8 cellular contexts compared by ENCODE assay signal in the genomic region with DNA sequence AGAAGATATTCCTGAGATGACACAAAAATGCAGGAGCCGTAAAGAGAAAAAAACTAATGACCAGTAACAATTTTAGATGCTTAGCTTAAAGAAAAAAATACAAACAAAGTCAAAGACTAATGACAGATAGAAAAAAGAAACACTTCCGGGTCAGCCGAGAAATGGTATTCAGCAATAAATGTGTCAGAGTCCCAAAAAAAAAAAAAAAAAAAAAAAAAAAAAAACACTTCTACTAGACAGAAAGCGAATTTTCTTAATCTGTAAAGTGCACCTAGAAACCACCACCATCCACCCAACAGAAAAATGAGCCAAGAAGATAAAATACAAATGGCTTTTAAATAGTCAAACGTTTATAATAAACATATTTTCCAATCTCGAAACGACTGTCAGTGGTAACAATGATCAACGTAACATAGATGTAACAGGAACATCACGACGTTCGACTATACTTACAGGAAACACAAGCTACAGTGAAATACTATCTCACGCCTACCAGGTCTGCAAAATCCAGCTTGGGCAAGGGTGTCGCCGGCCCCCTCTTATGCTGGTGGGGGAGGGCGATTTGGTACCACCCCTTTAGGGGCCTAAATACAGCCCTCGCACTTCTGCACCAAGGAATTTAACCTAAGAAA. TPM values are rescaled to one million over a fixed set of nuclear protein-coding genes. Genes with fewer than 3 reads are reported as not detected.
DNase-seq lines count a peak whose midpoint lies in the region; ATAC-seq, FAIRE-seq and TF ChIP-seq lines count a peak whose summit lies in the region.

No MANE protein-coding gene starts in this region.

- BruUV-seq in PC-9 (replicated peaks; lab: Mats Ljungman, UMichigan): no TSS peak

- H3K4me2 ChIP-seq in PC-9: peak overlapping the region; percentile 97

- FAIRE-seq in GM12891 (lab: Jason Lieb, UNC): peak; percentile 69

- peaks cover 4% of the 10 kb centered on the region; the same call in 1 of the 2 replicates for H3F3A ChIP-seq in PC-9 (ENCODE audit: insufficient read depth, low read depth)

- H3K27me3 ChIP-seq in PC-9 (ENCODE audit: insufficient read depth, low read depth): no peaks in the 10 kb centered on the region

- H3K36me3 Mint-ChIP-seq in natural killer cell treated with Interleukin-12 subunit alpha and Interleukin-12 subunit beta and Interleukin-15 and Interleukin-18, amount 100 ng/mL, for 72 hours: no peaks in the 10 kb centered on the region

- H3K4me1 Mint-ChIP-seq in natural killer cell treated with Interleukin-12 subunit alpha and Interleukin-12 subunit beta and Interleukin-15 and Interleukin-18, amount 100 ng/mL, for 72 hours (ENCODE audit: low read depth in 2 of 2): peaks cover 27 to 29% of the 10 kb centered on the region in 2 donors

- intact Hi-C loops in PC-9 (cut with micrococcal nuclease; ENCODE audit: unreplicated experiment): no loop called here

- H3K4me1 ChIP-seq in PC-9 (replicated peaks; ENCODE audit: insufficient read depth): peaks cover 9% of the 10 kb centered on the region

- peak overlapping the region; percentile 74 to 94 for H3K27ac Mint-ChIP-seq in natural killer cell treated with Interleukin-12 subunit alpha and Interleukin-12 subunit beta and Interleukin-15 and Interleukin-18, amount 100 ng/mL, for 72 hours

- POLR2A ChIA-PET in PC-9 (lab: Charles Lee; ENCODE audit: unreplicated experiment): interaction anchor here (0.5 to 0.7 kb wide), 5 partner anchors 11 to 422 kb away, joined by 3 to 9 read pairs (median 6); no protein-coding TSS in a partner anchor

- H3K36me3 ChIP-seq in PC-9 (ENCODE audit: low read depth): no peaks in the 10 kb centered on the region

- TF ChIP-seq POLR2A in GM12891 (IDR thresholded peaks at IDR 0.05; ENCODE audit: low read depth, low read length): no peak

- H3K4me3 ChIP-seq in PC-9: peak overlapping the region; percentile 77

- H3K79me2 ChIP-seq in PC-9 (ENCODE audit: low read depth): peaks cover 38% of the 10 kb centered on the region

- CTCF ChIA-PET in PC-9 (lab: Charles Lee): no interaction called here

- H3K4me3 Mint-ChIP-seq in natural killer cell treated with Interleukin-12 subunit alpha and Interleukin-12 subunit beta and Interleukin-15 and Interleukin-18, amount 100 ng/mL, for 72 hours: peak overlapping the region; percentile 95

- ATAC-seq in natural killer cell treated with Interleukin-12 subunit alpha and Interleukin-12 subunit beta and Interleukin-15 and Interleukin-18, amount 100 ng/mL, for 72 hours: peak in 1 of 2 donors; percentile 22
- ATAC-seq in HG03565 (IDR thresholded peaks at IDR 0.05; ENCODE audit: unreplicated experiment) (no peak), GM21515 (IDR thresholded peaks at IDR 0.05; ENCODE audit: unreplicated experiment) (no peak)

- H3K9me3 Mint-ChIP-seq in natural killer cell treated with Interleukin-12 subunit alpha and Interleukin-12 subunit beta and Interleukin-15 and Interleukin-18, amount 100 ng/mL, for 72 hours: no peaks in the 10 kb centered on the region

- no peak for DNase-seq in GM12891 (ENCODE audit: insufficient read length, low spot score)
- DNase-seq in PC-9: no peak
- DNase-seq in effector CD4-positive, alpha-beta T cell: peak; percentile 43
- no peak for DNase-seq in natural killer cell treated with Interleukin-12 subunit alpha and Interleukin-12 subunit beta and Interleukin-15 and Interleukin-18, amount 100 ng/mL, for 72 hours (ENCODE audit: low spot score)
- no peak for DNase-seq in NCI-H2107 (lab: John Stamatoyannopoulos, UW)
- DNase-seq in GM19240 (ENCODE audit: insufficient read length, low spot score): no peak

- H3K9me2 ChIP-seq in PC-9 (ENCODE audit: insufficient read depth): no peaks in the 10 kb centered on the region

- H3K9me3 ChIP-seq in PC-9 (ENCODE audit: insufficient read depth, low read depth): no peaks in the 10 kb centered on the region

- TF ChIP-seq CTCF in PC-9 (conservative IDR thresholded peaks at IDR 0.05): no peak

- H3K27ac ChIP-seq in PC-9: 0 out of 2 replicates have a peak overlapping the region, but pooled peaks have one; percentile 23

- no peaks in the 10 kb centered on the region for H3K27me3 Mint-ChIP-seq in natural killer cell treated with Interleukin-12 subunit alpha and Interleukin-12 subunit beta and Interleukin-15 and Interleukin-18, amount 100 ng/mL, for 72 hours

- no peaks in the 10 kb centered on the region for H4K20me1 ChIP-seq in PC-9 (ENCODE audit: insufficient read depth)

- no peak overlapping the region for H2AFZ ChIP-seq in PC-9

TF ChIP-seq in GM12891, 5 proteins besides CTCF, POLR2A, EP300 and RAD21:
- TF ChIP-seq POLR2AphosphoS5 (IDR thresholded peaks at IDR 0.05; ENCODE audit: low read depth, low read length) (no peak), PAX5 (IDR thresholded peaks at IDR 0.05; ENCODE audit: insufficient read depth, low read length, severe bottlenecking) (no peak), SPI1 (IDR thresholded peaks at IDR 0.05; ENCODE audit: low read depth, low read length) (no peak), POU2F2 (IDR thresholded peaks at IDR 0.05; ENCODE audit: low read depth, low read length) (no peak), TAF1 (IDR thresholded peaks at IDR 0.05; ENCODE audit: low read depth, low read length) (no peak)

RNA-seq across cellular contexts. Expression of a gene that starts 10.6 kb away (rescaled TPM):
- polyA plus RNA-seq in GM12891 (2012; ENCODE audit: low read depth, missing spikeins): 35.6 TPM
- total RNA-seq in PC-9 (2021): 33.0 and 35.9 TPM in 2 replicates
- total RNA-seq in natural killer cell treated with Interleukin-12 subunit alpha and Interleukin-12 subunit beta and Interleukin-15 and Interleukin-18, amount 100 ng/mL, for 72 hours: 100 to 1,000 TPM; 127 to 132 TPM

RNA-seq across cellular contexts. Expression of a gene that starts 11.3 kb away (rescaled TPM):
- polyA plus RNA-seq in GM12891 (2012; ENCODE audit: low read depth, missing spikeins): 9.1 TPM
- 26.7 and 41.2 TPM in 2 replicates for total RNA-seq in PC-9 (2021)
- total RNA-seq in natural killer cell treated with Interleukin-12 subunit alpha and Interleukin-12 subunit beta and Interleukin-15 and Interleukin-18, amount 100 ng/mL, for 72 hours: 10 to 100 TPM; 18.0 to 49.8 TPM

RNA-seq across cellular contexts. Expression of a gene that starts 26.4 kb away (rescaled TPM):
- polyA plus RNA-seq in GM12891 (2012; ENCODE audit: low read depth, missing spikeins): 19.7 TPM
- 25.6 and 25.8 TPM in 2 replicates for total RNA-seq in PC-9 (2021)
- total RNA-seq in natural killer cell treated with Interleukin-12 subunit alpha and Interleukin-12 subunit beta and Interleukin-15 and Interleukin-18, amount 100 ng/mL, for 72 hours: 100 to 1,000 TPM in 1 of 2 donors, 10 to 100 TPM in 1; 69.1 to 103 TPM

RNA-seq across cellular contexts. Expression of a gene that starts 30.5 kb away (rescaled TPM):
- polyA plus RNA-seq in GM12891 (2012; ENCODE audit: low read depth, missing spikeins): 3.9 TPM
- total RNA-seq in PC-9 (2021): 7.8 and 10.1 TPM in 2 replicates
- 10 to 100 TPM in 1 of 2 donors, 1 to 10 TPM in 1; 7.5 to 13.3 TPM for total RNA-seq in natural killer cell treated with Interleukin-12 subunit alpha and Interleukin-12 subunit beta and Interleukin-15 and Interleukin-18, amount 100 ng/mL, for 72 hours

RNA-seq across cellular contexts. Expression of a gene that starts 30.5 kb away (rescaled TPM):
- 22.1 TPM for polyA plus RNA-seq in GM12891 (2012; ENCODE audit: low read depth, missing spikeins)
- 61.7 and 69.8 TPM in 2 replicates for total RNA-seq in PC-9 (2021)
- 10 to 100 TPM; 34.8 to 66.2 TPM for total RNA-seq in natural killer cell treated with Interleukin-12 subunit alpha and Interleukin-12 subunit beta and Interleukin-15 and Interleukin-18, amount 100 ng/mL, for 72 hours
